Comparison of ENCODE assay signal across 14 cellular contexts in the genomic region with DNA sequence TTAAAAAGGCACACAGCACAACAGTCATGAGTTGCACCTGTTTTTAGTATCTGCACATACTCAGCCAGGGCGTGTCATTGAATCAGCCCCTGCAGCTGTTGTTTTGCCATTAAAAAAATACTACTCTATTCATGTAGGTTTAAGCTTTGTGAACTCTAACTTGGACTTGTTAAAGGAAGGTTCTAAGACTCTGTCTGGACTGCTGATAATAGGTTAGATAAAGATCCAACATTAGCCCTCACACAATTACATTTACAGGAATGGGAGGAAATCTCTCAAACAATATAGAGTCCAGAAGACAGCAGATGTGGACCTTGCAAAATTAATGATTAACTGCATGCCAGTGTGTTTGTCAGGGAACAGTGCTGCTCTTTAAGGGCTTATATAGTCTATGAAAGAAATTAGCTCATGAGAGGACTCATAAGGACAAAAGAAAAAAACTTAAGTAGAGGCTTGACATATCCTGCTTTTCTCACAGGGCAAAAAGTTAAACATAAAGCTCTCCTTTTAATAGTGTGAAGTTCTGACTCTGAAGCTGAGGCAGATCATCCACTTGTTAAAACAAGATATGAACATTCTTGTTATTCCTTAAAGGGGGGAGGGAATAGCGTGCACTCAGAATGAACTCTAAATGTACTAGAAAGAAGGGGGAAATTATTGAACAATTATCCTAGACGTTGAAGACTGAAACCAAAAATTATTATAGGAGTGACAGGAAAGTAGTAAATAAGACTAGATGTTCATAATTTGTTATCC.
DNase-seq lines count a peak whose midpoint lies in the region; ATAC-seq and TF ChIP-seq lines count a peak whose summit lies in the region.
"Had no signal": no experiment of that assay in that cellular context is flagged by ENCODE, and none has a peak within 500 bp of the region (broad histone marks: within the 10 kb centered on the region; RNA-seq: fewer than 3 reads in every experiment).

No MANE protein-coding gene starts in this region.

- ATAC-seq in GM18870 (IDR thresholded peaks at IDR 0.05; ENCODE audit: unreplicated experiment) (no peak), HG03442 (IDR thresholded peaks at IDR 0.05; ENCODE audit: unreplicated experiment) (no peak)
- ATAC-seq: naive thymus-derived CD8-positive, alpha-beta T cell had no signal

- no peak overlapping the region for H3K4me3 ChIP-seq in fibroblast of the aortic adventitia (ENCODE audit: low read depth, low read length)
- H3K4me3 ChIP-seq: Peyer's patch had no signal

- DNase-seq in COLO668 (lab: John Stamatoyannopoulos, UW; ENCODE audit: unreplicated experiment), result peak; percentile 66
- peak; percentile 73 for DNase-seq in NCI-H526 treated with DMSO at 0.1 percent for 48 hours (lab: John Stamatoyannopoulos, UW)
- peak; percentile 45 for DNase-seq in fibroblast of the aortic adventitia (ENCODE audit: low read depth)
- peak; percentile 94 for DNase-seq in myocyte (ENCODE audit: low read depth)
- no peak for DNase-seq in stimulated activated CD4-positive, alpha-beta T cell treated with anti-CD3 and anti-CD28 coated beads, Interleukin-12 subunit alpha, Interleukin-12 subunit beta, amount 100 ng/mL, for 4 hours
- no peak for DNase-seq in globus pallidus (ENCODE audit: low spot score)
- DNase-seq: activated CD8-positive, alpha-beta memory T cell treated with anti-CD3 and anti-CD28 coated beads, Interleukin-2, amount 50 U/mL, for 48 hours; amniotic stem cell; effector CD4-positive, alpha-beta T cell; naive thymus-derived CD8-positive, alpha-beta T cell; NCI-H2081 treated with DMSO at 0.1 percent for 48 hours had no signal

- TF ChIP-seq CTCF in fibroblast of the aortic adventitia (IDR thresholded peaks at IDR 0.05; ENCODE audit: insufficient read depth, low read length), result no peak

Comparison
In these comparisons a context has a peak if more than half of its experiments do, and no peak if none do; other contexts are left out.
1. DNase-seq: peak in COLO668 (single experiment), NCI-H526 treated with DMSO at 0.1 percent for 48 hours (single experiment), fibroblast of the aortic adventitia (single experiment) and myocyte (single experiment); none in stimulated activated CD4-positive, alpha-beta T cell treated with anti-CD3 and anti-CD28 coated beads, Interleukin-12 subunit alpha, Interleukin-12 subunit beta, amount 100 ng/mL, for 4 hours (single experiment) and globus pallidus (single experiment).